Comparison of ENCODE assay signal across 8 cellular contexts in genomic region chr1:67429528-67430357, GRCh38. TPM values are rescaled to one million over a fixed set of nuclear protein-coding genes. Genes with fewer than 3 reads are reported as not detected.
DNase-seq lines count a peak whose midpoint lies in the region; ATAC-seq and TF ChIP-seq lines count a peak whose summit lies in the region.

No MANE protein-coding gene starts in this region.

- H3K4me3 Mint-ChIP-seq in neural crest cell: peak overlapping the region; percentile 95

- peak overlapping the region; percentile 52 for H2AFZ ChIP-seq in fibroblast of lung (ENCODE audit: low read length)

- peak overlapping the region; percentile 86 for H3K4me2 ChIP-seq in fibroblast of lung (ENCODE audit: extremely low read depth, insufficient read depth, low read length)

- peaks cover 43% of the 10 kb centered on the region for H3K4me1 Mint-ChIP-seq in neural crest cell

- peaks cover 22% of the 10 kb centered on the region for H4K20me1 ChIP-seq in fibroblast of lung (ENCODE audit: control insufficient read depth, extremely low read depth, insufficient read depth, low read length)

- H3K27ac ChIP-seq in KOPT-K1 (ENCODE audit: low read depth, low read length, poor library complexity, severe bottlenecking) (peak overlapping the region; percentile 98), fibroblast of lung (ENCODE audit: insufficient read depth, low read length) (peak overlapping the region; percentile 88), thoracic aorta (peak overlapping the region; percentile 81 to 96)

- H3K27me3 ChIP-seq in fibroblast of lung (ENCODE audit: control insufficient read depth, insufficient read depth, low read length) (no peaks in the 10 kb centered on the region), thoracic aorta (replicated peaks; ENCODE audit: insufficient read depth) (no peaks in the 10 kb centered on the region)

- H3K27ac Mint-ChIP-seq in neural crest cell (ENCODE audit: unreplicated experiment): peak overlapping the region; percentile 93

- DNase-seq in CD1c-positive myeloid dendritic cell (ENCODE audit: extremely low spot score): peak; percentile 24
- peak; percentile 38 for DNase-seq in activated CD8-positive, alpha-beta memory T cell treated with anti-CD3 and anti-CD28 coated beads, Interleukin-2, amount 50 U/mL, for 4 hours
- DNase-seq in fibroblast of lung (ENCODE audit: low read depth in 2 of 2): no peak
- peak; percentile 10 for DNase-seq in neural crest cell (ENCODE audit: low read depth, low spot score)
- no peak for DNase-seq in thoracic aorta (ENCODE audit: low spot score)
- no peak for DNase-seq in NCI-H2107 treated with DMSO at 0.1 percent for 48 hours (lab: John Stamatoyannopoulos, UW; ENCODE audit: unreplicated experiment)

- H3K9ac ChIP-seq in fibroblast of lung (ENCODE audit: insufficient read depth, low read length): peak overlapping the region; percentile 84

- H3K36me3 ChIP-seq in KOPT-K1 (ENCODE audit: insufficient read depth, low read length) (peaks cover 48% of the 10 kb centered on the region), fibroblast of lung (ENCODE audit: control insufficient read depth, insufficient read depth, low read length) (peaks cover 12% of the 10 kb centered on the region), thoracic aorta (peaks cover 8% of the 10 kb centered on the region)

- H3K79me2 ChIP-seq in fibroblast of lung (ENCODE audit: control insufficient read depth, insufficient read depth, low read length): peaks cover 54% of the 10 kb centered on the region

- ATAC-seq in GM21515 (IDR thresholded peaks at IDR 0.05; ENCODE audit: unreplicated experiment): peak; percentile 1
- no peak for ATAC-seq in thoracic aorta (ENCODE audit: insufficient number of reproducible peaks, low FRiP score, low read depth)

- no peak for TF ChIP-seq CTCF in fibroblast of lung (conservative IDR thresholded peaks at IDR 0.05 in 1 of 2, IDR thresholded peaks at IDR 0.05 in 1 of 2; ENCODE audit: low read depth in 1 of 2, low read length in 2 of 2)
- no peak for TF ChIP-seq CTCF in neural crest cell (conservative IDR thresholded peaks at IDR 0.05)
- TF ChIP-seq CTCF in thoracic aorta (IDR thresholded peaks at IDR 0.05): no peak

- H3K9me3 ChIP-seq in KOPT-K1 (ENCODE audit: insufficient read depth, low read length, poor library complexity, severe bottlenecking): no peaks in the 10 kb centered on the region
- no peaks in the 10 kb centered on the region for H3K9me3 ChIP-seq in fibroblast of lung (ENCODE audit: control insufficient read depth, insufficient read depth, low read depth, low read length)
- no peaks in the 10 kb centered on the region for H3K9me3 ChIP-seq in thoracic aorta

- H3K36me3 Mint-ChIP-seq in neural crest cell (ENCODE audit: low read depth): peaks cover 17% of the 10 kb centered on the region

- peaks cover 2% of the 10 kb centered on the region for H3K27me3 Mint-ChIP-seq in neural crest cell (ENCODE audit: low read depth)

- H3K4me1 ChIP-seq in fibroblast of lung (ENCODE audit: control insufficient read depth, extremely low read depth, insufficient read depth, low read length) (peaks cover 9% of the 10 kb centered on the region), thoracic aorta (ENCODE audit: control insufficient read depth in 1 of 2, low read depth in 2 of 2) (peaks cover 21 to 56% of the 10 kb centered on the region in 2 donors)

- H3K4me3 ChIP-seq in fibroblast of lung (replicated peaks in 1 of 4; ENCODE audit: control extremely low read depth in 1 of 4, insufficient read depth in 1 of 4, low read depth in 3 of 4, low read length in 4 of 4) (peak overlapping the region; percentile 81 to 97 (median 86)), thoracic aorta (peak overlapping the region; percentile 95)

- H3K9me3 Mint-ChIP-seq in neural crest cell: no peaks in the 10 kb centered on the region

RNA-seq across cellular contexts. Expression of gene SERBP1, which starts 0.5 kb away (rescaled TPM):
- total RNA-seq in fibroblast of lung: 128 TPM in 2 replicates
- 273 and 331 TPM in 2 replicates for polyA plus RNA-seq in fibroblast of lung
- 218 and 265 TPM in 2 replicates for polyA plus RNA-seq in fibroblast of lung (2012)
- polyA minus RNA-seq in fibroblast of lung (ENCODE audit: low replicate concordance): 25.8 and 43.3 TPM in 2 replicates
- total RNA-seq in neural crest cell: 370 and 378 TPM in 2 replicates
- 100 to 1,000 TPM; 143 to 274 TPM for total RNA-seq in thoracic aorta

Comparison
In these comparisons a context has a peak if more than half of its experiments do, and no peak if none do; other contexts are left out.
1. DNase-seq: peak in CD1c-positive myeloid dendritic cell (single experiment), activated CD8-positive, alpha-beta memory T cell treated with anti-CD3 and anti-CD28 coated beads, Interleukin-2, amount 50 U/mL, for 4 hours (single experiment) and neural crest cell (single experiment); none in fibroblast of lung (0 of 2), thoracic aorta (single experiment) and NCI-H2107 treated with DMSO at 0.1 percent for 48 hours (single experiment).
2. Peak in every context shown above with its lines, with median percentiles within 50 percentile points of each other: H3K27ac ChIP-seq.